6 cellular contexts compared by ENCODE assay signal in genomic region chr19:43595605-43595998, GRCh38. TPM values are rescaled to one million over a fixed set of nuclear protein-coding genes. Genes with fewer than 3 reads are reported as not detected.
DNase-seq lines count a peak whose midpoint lies in the region; ATAC-seq and TF ChIP-seq lines count a peak whose summit lies in the region.

No MANE protein-coding gene starts in this region.

- no peaks in the 10 kb centered on the region; the same call in 1 of the 2 replicates for H3K36me3 ChIP-seq in SJCRH30
- peaks cover 55% of the 10 kb centered on the region for H3K36me3 ChIP-seq in left ventricle myocardium inferior
- H3K36me3 ChIP-seq in thyroid gland: peaks cover 13 to 30% of the 10 kb centered on the region in 2 donors

- no peak for DNase-seq in SJCRH30
- DNase-seq in left ventricle myocardium inferior: no peak
- DNase-seq in thyroid gland: peak in 1 of 2 donors; percentile 17
- DNase-seq in UCSD-AML1 (lab: John Stamatoyannopoulos, UW; ENCODE audit: unreplicated experiment): no peak
- no peak for DNase-seq in NCI-H2171 (lab: John Stamatoyannopoulos, UW)

- peak overlapping the region; percentile 64 for H3K4me3 ChIP-seq in SJCRH30
- H3K4me3 ChIP-seq in left ventricle myocardium inferior: peak overlapping the region; percentile 82
- peak overlapping the region; percentile 22 to 82 (median 55) for H3K4me3 ChIP-seq in thyroid gland (replicated peaks in 1 of 3)

- WGBS in thyroid gland, 2 donors: 2 to 5% methylated on average over 16 to 18 of the region's 18 CpGs

- TF ChIP-seq CTCF in left ventricle myocardium inferior (IDR thresholded peaks at IDR 0.05; ENCODE audit: borderline replicate concordance): no peak
- TF ChIP-seq CTCF in thyroid gland (IDR thresholded peaks at IDR 0.05): no peak

- intact Hi-C loops in left ventricle myocardium inferior (cut with micrococcal nuclease): no loop called here
- intact Hi-C loops in thyroid gland (cut with DNase I): loop anchor here (10.0 kb wide), 1 partner anchor 61 kb away; the partner anchor contains the start of gene ZNF575

- H3K4me1 ChIP-seq in SJCRH30 (0 out of 2 replicates have a peak, but pooled peaks cover 4% of the 10 kb centered on the region), left ventricle myocardium inferior (peaks cover 47% of the 10 kb centered on the region), thyroid gland (peaks cover 31 to 33% of the 10 kb centered on the region in 2 donors)

- H3K9me3 ChIP-seq in SJCRH30 (replicated peaks): no peaks in the 10 kb centered on the region
- no peaks in the 10 kb centered on the region for H3K9me3 ChIP-seq in left ventricle myocardium inferior (replicated peaks)
- H3K9me3 ChIP-seq in thyroid gland: no peaks in the 10 kb centered on the region

- peak; percentile 10 for ATAC-seq in GM21447 (IDR thresholded peaks at IDR 0.05; ENCODE audit: unreplicated experiment)

- H3K27me3 ChIP-seq in SJCRH30: no peaks in the 10 kb centered on the region
- H3K27me3 ChIP-seq in left ventricle myocardium inferior (ENCODE audit: low read depth): no peaks in the 10 kb centered on the region
- H3K27me3 ChIP-seq in thyroid gland: no peaks in the 10 kb centered on the region

- H3K27ac ChIP-seq in SJCRH30 (peak overlapping the region; percentile 99), left ventricle myocardium inferior (replicated peaks) (peak overlapping the region; percentile 99), thyroid gland (peak overlapping the region; percentile 55 to 98 (median 73))

- no peak for TF ChIP-seq POLR2A in thyroid gland (IDR thresholded peaks at IDR 0.05)

RNA-seq across cellular contexts. Expression of gene IRGQ, which starts 0.3 kb away (rescaled TPM):
- total RNA-seq in SJCRH30 (2014; rRNA removed; shearing (Covaris generic)): 24.0 and 24.6 TPM in 2 replicates
- 26.1 TPM for total RNA-seq in left ventricle myocardium inferior
- total RNA-seq in thyroid gland: 10 to 100 TPM; 18.0 to 33.5 (median 23.5) TPM

RNA-seq across cellular contexts. Expression of gene ZNF576, which starts 0.8 kb away (rescaled TPM):
- total RNA-seq in SJCRH30 (2014; rRNA removed; shearing (Covaris generic)): 10.3 and 13.1 TPM in 2 replicates
- total RNA-seq in left ventricle myocardium inferior (11.3 TPM), thyroid gland (10 to 100 TPM; 15.7 to 23.5 (median 17.9) TPM)

RNA-seq across cellular contexts. Expression of gene SRRM5, which starts 16.3 kb away (rescaled TPM):
- total RNA-seq in SJCRH30 (2014; rRNA removed; shearing (Covaris generic)): 0.10 and 0.12 TPM in 2 replicates
- 0.30 TPM for total RNA-seq in left ventricle myocardium inferior
- total RNA-seq in thyroid gland: 1 to 10 TPM in 1 of 4 donors, under 1 TPM in 2, not detected in 1; 0.27 to 1.5 (median 0.59) TPM

RNA-seq across cellular contexts. Expression of gene PINLYP, which starts 20.0 kb away (rescaled TPM):
- 2.7 and 3.9 TPM in 2 replicates for total RNA-seq in SJCRH30 (2014; rRNA removed; shearing (Covaris generic))
- total RNA-seq in left ventricle myocardium inferior: 1.0 TPM
- total RNA-seq in thyroid gland: 10 to 100 TPM; 11.8 to 19.3 (median 13.2) TPM

RNA-seq across cellular contexts. Expression of gene XRCC1, which starts 20.3 kb away (rescaled TPM):
- 43.0 and 43.5 TPM in 2 replicates for total RNA-seq in SJCRH30 (2014; rRNA removed; shearing (Covaris generic))
- total RNA-seq in left ventricle myocardium inferior (12.8 TPM), thyroid gland (10 to 100 TPM; 29.6 to 38.8 (median 31.3) TPM)
